Comparison of ENCODE assay signal across 19 cellular contexts in the genomic region with DNA sequence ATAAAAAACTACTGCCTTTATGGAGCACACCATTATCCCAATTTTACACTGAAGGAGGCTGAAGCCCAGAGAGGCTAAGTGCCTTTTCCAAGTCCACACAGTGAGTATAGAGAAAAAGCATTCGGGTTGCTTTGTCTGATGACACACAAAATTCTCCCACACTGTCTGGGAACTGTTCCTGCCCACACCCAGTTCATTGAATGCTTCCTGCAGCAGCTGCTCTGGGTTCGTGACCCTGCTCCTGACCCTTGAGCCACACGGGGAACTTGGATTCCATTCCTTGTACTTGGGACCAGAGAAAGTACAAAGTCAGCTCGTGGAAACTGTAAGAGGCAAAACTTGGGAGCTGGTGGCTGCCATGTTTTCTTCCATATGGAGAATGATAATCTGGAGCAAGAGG. TPM values are rescaled to one million over a fixed set of nuclear protein-coding genes. Genes with fewer than 3 reads are reported as not detected.
DNase-seq lines count a peak whose midpoint lies in the region; ATAC-seq and TF ChIP-seq lines count a peak whose summit lies in the region.
"Had no signal": no experiment of that assay in that cellular context is flagged by ENCODE, and none has a peak within 500 bp of the region (broad histone marks: within the 10 kb centered on the region; RNA-seq: fewer than 3 reads in every experiment).

No MANE protein-coding gene starts in this region.

- H3K18ac ChIP-seq in H9 (ENCODE audit: insufficient read length, low read depth, low read length): no peak overlapping the region

- H3K27ac ChIP-seq in ACC112 (ENCODE audit: low read depth, low read length): no peak overlapping the region
- no peak overlapping the region for H3K27ac ChIP-seq in H9 (ENCODE audit: insufficient read length, low read depth, low read length)
- H3K27ac ChIP-seq: breast epithelium, left ventricle myocardium inferior, prostate gland, uterus had no signal

- no CpG with 5 or more reads among the region's 4 CpGs for WGBS in H9 (ENCODE audit: extremely low coverage, insufficient read length, low lambda C conversion rate)

- H3K4me2 ChIP-seq in H9 (ENCODE audit: insufficient read depth, insufficient read length, low read length): no peak overlapping the region

- no peak overlapping the region for H3T11ph ChIP-seq in H9 (ENCODE audit: low read length)

- H3K4me3 ChIP-seq in ACC112 (ENCODE audit: low read depth, low read length) (no peak overlapping the region), epithelial cell of proximal tubule (ENCODE audit: low read depth, low read length) (no peak overlapping the region)
- H3K4me3 ChIP-seq: breast epithelium, left ventricle myocardium inferior, prostate gland, uterus had no signal

- H2AFZ ChIP-seq in ACC112 (ENCODE audit: low read length, unreplicated experiment): peak overlapping the region; percentile 78
- H2AFZ ChIP-seq in H9 (ENCODE audit: low read length): no peak overlapping the region

- H4K5ac ChIP-seq in H9 (ENCODE audit: insufficient read length, low read depth, low read length): no peak overlapping the region

- H3K4me3 Mint-ChIP-seq in H9: no peak overlapping the region
- no peak overlapping the region for H3K4me3 Mint-ChIP-seq in WTC11
- no peak overlapping the region for H3K4me3 Mint-ChIP-seq in activated T-cell treated with anti-CD3 and anti-CD28 coated beads, Interleukin-2, amount 50 U/mL, for 72 hours
- H3K4me3 Mint-ChIP-seq: activated CD4-positive, alpha-beta T cell treated with anti-CD3 and anti-CD28 coated beads, Interleukin-2, amount 10 ng/mL, durations not matched to agents 7 days and 5 days; naive B cell; stimulated activated naive CD8-positive, alpha-beta T cell treated with anti-CD3 and anti-CD28 coated beads, Interleukin-15, Interleukin-2, amounts not matched to agents 100 ng/mL and 50 ng/mL, for 24 hours had no signal

- H4K8ac ChIP-seq in H9 (replicated peaks; ENCODE audit: insufficient read length, low read depth, low read length): no peak overlapping the region

- H3K56ac ChIP-seq in H9 (ENCODE audit: insufficient read length, low read depth, low read length): no peak overlapping the region

- H3K23me2 ChIP-seq in H9 (ENCODE audit: insufficient read length, low read depth, low read length, poor library complexity, severe bottlenecking): no peaks in the 10 kb centered on the region

- H3K36me3 ChIP-seq in ACC112 (ENCODE audit: insufficient read depth, low read length): no peaks in the 10 kb centered on the region
- H3K36me3 ChIP-seq: breast epithelium, left ventricle myocardium inferior, prostate gland, uterus had no signal

- no peak overlapping the region for H4K91ac ChIP-seq in H9 (ENCODE audit: insufficient read length, low read depth, low read length)

- peaks cover 0 to 6% (median 5%) of the 10 kb centered on the region in 3 experiments; a peak in 4 of 7 replicates for H3K36me3 Mint-ChIP-seq in H9 (ENCODE audit: insufficient read depth in 1 of 3, low read depth in 3 of 3)
- H3K36me3 Mint-ChIP-seq in WTC11: peaks cover 3% of the 10 kb centered on the region
- H3K36me3 Mint-ChIP-seq in activated T-cell treated with anti-CD3 and anti-CD28 coated beads, Interleukin-2, amount 50 U/mL, for 72 hours (ENCODE audit: insufficient read depth in 2 of 2): peaks cover 0 to 2% of the 10 kb centered on the region in 2 donors
- H3K36me3 Mint-ChIP-seq: activated naive CD4-positive, alpha-beta T cell treated with anti-CD3 and anti-CD28 coated beads, Interleukin-2, amount 50 U/mL, for 72 hours; naive B cell had no signal

- POLR2A ChIA-PET in WTC11 (lab: Charles Lee): no interaction called here

- no peak overlapping the region for H2BK120ac ChIP-seq in H9 (ENCODE audit: low read depth, low read length, poor library complexity, severe bottlenecking)

- CTCF ChIA-PET in WTC11 (lab: Charles Lee): interaction anchor here (1.2 to 1.6 kb wide), 2 partner anchors 100 to 529 kb away, joined by 4 to 5 read pairs; no protein-coding TSS in a partner anchor

- H2BK15ac ChIP-seq in H9 (ENCODE audit: low read depth, low read length): no peak overlapping the region

- H3K9ac ChIP-seq in H9 (ENCODE audit: extremely low read depth, insufficient read length, low read length): no peak overlapping the region

- no peaks in the 10 kb centered on the region for H3K79me2 ChIP-seq in ACC112 (ENCODE audit: control insufficient read depth, insufficient read depth, low read length, unreplicated experiment)
- no peaks in the 10 kb centered on the region for H3K79me2 ChIP-seq in H9 (ENCODE audit: insufficient read depth, low read length)

- H2BK5ac ChIP-seq in H9 (ENCODE audit: insufficient read length, low read length): no peak overlapping the region

- H3K9me3 Mint-ChIP-seq in H9 (peaks cover 2 to 6% of the 10 kb centered on the region in 2 experiments; a peak in 3 of 5 replicates), WTC11 (peaks cover 6% of the 10 kb centered on the region)
- H3K9me3 Mint-ChIP-seq in activated T-cell treated with anti-CD3 and anti-CD28 coated beads, Interleukin-2, amount 50 U/mL, for 72 hours: no peaks in the 10 kb centered on the region
- H3K9me3 Mint-ChIP-seq: activated CD4-positive, alpha-beta T cell treated with anti-CD3 and anti-CD28 coated beads, Interleukin-2, amount 10 ng/mL, durations not matched to agents 7 days and 5 days; activated naive CD4-positive, alpha-beta T cell treated with anti-CD3 and anti-CD28 coated beads, Interleukin-2, amount 50 U/mL, for 72 hours; naive B cell; stimulated activated naive CD8-positive, alpha-beta T cell treated with anti-CD3 and anti-CD28 coated beads, Interleukin-15, Interleukin-2, amounts not matched to agents 100 ng/mL and 50 ng/mL, for 24 hours had no signal

- H2AK5ac ChIP-seq in H9 (ENCODE audit: insufficient read length, low read length): no peak overlapping the region

- no peaks in the 10 kb centered on the region; the same call in none of the 2 replicates for H3K27me3 Mint-ChIP-seq in H9 (ENCODE audit: low read depth)
- H3K27me3 Mint-ChIP-seq in WTC11 (ENCODE audit: low read depth): peaks cover 2% of the 10 kb centered on the region; the same call in 1 of the 2 replicates
- H3K27me3 Mint-ChIP-seq in activated T-cell treated with anti-CD3 and anti-CD28 coated beads, Interleukin-2, amount 50 U/mL, for 72 hours (ENCODE audit: low read depth): peaks cover 9% of the 10 kb centered on the region
- H3K27me3 Mint-ChIP-seq: activated CD4-positive, alpha-beta T cell treated with anti-CD3 and anti-CD28 coated beads, Interleukin-2, amount 10 ng/mL, durations not matched to agents 7 days and 5 days; stimulated activated naive CD8-positive, alpha-beta T cell treated with anti-CD3 and anti-CD28 coated beads, Interleukin-15, Interleukin-2, amounts not matched to agents 100 ng/mL and 50 ng/mL, for 24 hours had no signal

- no peaks in the 10 kb centered on the region for H3K9me3 ChIP-seq in H9 (ENCODE audit: control insufficient read depth, low read depth, low read length)
- H3K9me3 ChIP-seq: breast epithelium, left ventricle myocardium inferior, prostate gland, uterus had no signal

- ATAC-seq in WTC11 (no peak), GM21786 (IDR thresholded peaks at IDR 0.05; ENCODE audit: unreplicated experiment) (no peak)
- no peak for ATAC-seq in activated T-cell treated with anti-CD3 and anti-CD28 coated beads, Interleukin-2, amount 50 U/mL, for 72 hours (replicated peaks in 1 of 2)
- ATAC-seq: activated naive CD4-positive, alpha-beta T cell treated with anti-CD3 and anti-CD28 coated beads, Interleukin-2, amount 50 U/mL, for 72 hours had no signal

- H3K4me1 ChIP-seq in ACC112 (ENCODE audit: control insufficient read depth, insufficient read depth, low read length, unreplicated experiment) (peaks cover 8% of the 10 kb centered on the region), H9 (ENCODE audit: insufficient read depth, low read length) (peaks cover 4% of the 10 kb centered on the region; the same call in 1 of the 2 replicates)
- H3K4me1 ChIP-seq: breast epithelium, left ventricle myocardium inferior, prostate gland, uterus had no signal

- TF ChIP-seq CTCF in H9 (conservative IDR thresholded peaks at IDR 0.05) (no peak), epithelial cell of proximal tubule (conservative IDR thresholded peaks at IDR 0.05; ENCODE audit: low read depth, low read length) (no peak), WTC11 (IDR thresholded peaks at IDR 0.05) (no peak)

- H3K79me1 ChIP-seq in H9 (ENCODE audit: insufficient read depth, low read depth, low read length, poor library complexity, severe bottlenecking): no peaks in the 10 kb centered on the region

- H3K4me1 Mint-ChIP-seq in H9 (peaks cover 14 to 18% of the 10 kb centered on the region in 2 experiments), WTC11 (peaks cover 22% of the 10 kb centered on the region)
- H3K4me1 Mint-ChIP-seq in activated T-cell treated with anti-CD3 and anti-CD28 coated beads, Interleukin-2, amount 50 U/mL, for 72 hours (ENCODE audit: low read depth): no peaks in the 10 kb centered on the region
- H3K4me1 Mint-ChIP-seq: naive B cell had no signal

- H2BK12ac ChIP-seq in H9 (ENCODE audit: insufficient read length, low read depth, low read length): no peak overlapping the region

- no peak overlapping the region for H2BK20ac ChIP-seq in H9 (ENCODE audit: low read depth, low read length, poor library complexity, severe bottlenecking)

- no peak overlapping the region for H3K4ac ChIP-seq in H9 (ENCODE audit: low read depth, low read length)

- H3K27me3 ChIP-seq in ACC112 (ENCODE audit: insufficient read depth, low read length): no peaks in the 10 kb centered on the region
- H3K27me3 ChIP-seq in H9 (ENCODE audit: insufficient read depth, low read length): no peaks in the 10 kb centered on the region
- H3K27me3 ChIP-seq: breast epithelium, uterus had no signal

- no peak overlapping the region for H3K23ac ChIP-seq in H9 (ENCODE audit: insufficient read length, low read depth, low read length)

- H3K14ac ChIP-seq in H9 (ENCODE audit: insufficient read depth, low read length): no peak overlapping the region

- DNase-seq in H9: no peak
- peak; percentile 10 for DNase-seq in epithelial cell of proximal tubule (ENCODE audit: low read depth)
- peak; percentile 98 for DNase-seq in myocyte (ENCODE audit: low read depth)
- DNase-seq in WTC11 (ENCODE audit: low spot score): no peak
- no peak for DNase-seq in activated CD8-positive, alpha-beta memory T cell treated with anti-CD3 and anti-CD28 coated beads, Interleukin-2, amount 50 U/mL, for 4 hours
- no peak for DNase-seq in activated T-cell treated with anti-CD3 and anti-CD28 coated beads, Interleukin-2, amount 50 U/mL, for 72 hours
- DNase-seq: activated CD4-positive, alpha-beta T cell treated with anti-CD3 and anti-CD28 coated beads, Interleukin-2, amount 10 ng/mL, durations not matched to agents 7 days and 5 days; COR-L47; IMR-90; left ventricle myocardium inferior; naive B cell; NCI-H187 treated with DMSO at 0.1 percent for 48 hours; uterus had no signal

- H4K20me1 ChIP-seq in H9 (ENCODE audit: control insufficient read depth, insufficient read depth, insufficient read length): no peaks in the 10 kb centered on the region

- H3K27ac Mint-ChIP-seq in H9 (peak overlapping the region in 2 of 3 experiments; percentile 15 to 63; a peak in 1 of 7 replicates), WTC11 (no peak overlapping the region)
- H3K27ac Mint-ChIP-seq in activated T-cell treated with anti-CD3 and anti-CD28 coated beads, Interleukin-2, amount 50 U/mL, for 72 hours: no peak overlapping the region
- H3K27ac Mint-ChIP-seq: activated CD4-positive, alpha-beta T cell treated with anti-CD3 and anti-CD28 coated beads, Interleukin-2, amount 10 ng/mL, durations not matched to agents 7 days and 5 days; activated naive CD4-positive, alpha-beta T cell treated with anti-CD3 and anti-CD28 coated beads, Interleukin-2, amount 50 U/mL, for 72 hours; stimulated activated naive CD8-positive, alpha-beta T cell treated with anti-CD3 and anti-CD28 coated beads, Interleukin-15, Interleukin-2, amounts not matched to agents 100 ng/mL and 50 ng/mL, for 24 hours had no signal

RNA-seq across cellular contexts. Expression of gene AKAP1, which starts 57.9 kb away (rescaled TPM):
- 61.2 and 65.4 TPM in 2 replicates for total RNA-seq in H9 (2021)
- 29.8 and 44.2 TPM in 2 replicates for total RNA-seq in epithelial cell of proximal tubule
- 47.4 and 49.2 TPM in 2 replicates for total RNA-seq in myocyte
- 24.1 TPM for polyA plus RNA-seq in myocyte (2012)
- total RNA-seq in WTC11 (2021): 55.9 to 74.5 TPM (median 56.2 TPM) in 3 replicates
- 10 to 100 TPM; 19.6 to 23.1 TPM for total RNA-seq in activated T-cell treated with anti-CD3 and anti-CD28 coated beads, Interleukin-2, amount 50 U/mL, for 72 hours

Comparison
In these comparisons a context has a peak if more than half of its experiments do, and no peak if none do; other contexts are left out.
1. DNase-seq: peak in epithelial cell of proximal tubule (single experiment) and myocyte (single experiment); none in H9 (single experiment), WTC11 (single experiment), activated CD8-positive, alpha-beta memory T cell treated with anti-CD3 and anti-CD28 coated beads, Interleukin-2, amount 50 U/mL, for 4 hours (single experiment) and activated T-cell treated with anti-CD3 and anti-CD28 coated beads, Interleukin-2, amount 50 U/mL, for 72 hours (0 of 2).
2. H3K27ac Mint-ChIP-seq: peak in H9 (2 of 3); none in WTC11 (single experiment) and activated T-cell treated with anti-CD3 and anti-CD28 coated beads, Interleukin-2, amount 50 U/mL, for 72 hours (single experiment).